In the genomic region with DNA sequence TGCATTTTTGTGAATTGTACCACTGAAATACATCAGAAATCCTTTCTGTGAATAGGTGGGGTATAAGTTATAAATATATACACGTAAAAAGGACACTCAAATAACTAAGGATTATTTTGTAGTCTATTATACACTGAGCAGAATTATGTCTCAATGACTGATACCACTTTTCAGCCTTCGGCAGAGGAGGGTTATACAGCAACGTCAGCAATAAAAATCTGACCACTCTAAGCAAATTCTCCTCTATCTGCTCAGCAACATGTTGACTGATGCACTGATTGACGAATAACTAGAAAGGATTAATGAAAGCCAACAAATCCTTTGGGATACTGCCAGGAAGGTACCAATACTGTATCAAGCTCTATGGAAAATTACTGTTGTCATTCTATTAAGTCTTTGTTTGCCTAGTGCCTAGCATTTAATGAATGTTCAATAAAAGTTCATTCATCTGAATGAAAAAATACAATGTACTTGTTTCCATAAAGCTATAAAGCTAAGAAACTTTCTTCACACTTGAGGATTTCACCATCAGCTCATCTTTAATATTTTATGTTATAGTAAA, we compare ENCODE assay signal across 1 cellular context.
TF ChIP-seq lines count a peak whose summit lies in the region.

No MANE protein-coding gene starts in this region.

TF ChIP-seq in WTC11, 78 proteins besides CTCF, POLR2A, EP300 and RAD21 (continued from another document):
- TF ChIP-seq AR (CRISPR knock-in tag; IDR thresholded peaks at IDR 0.05): no peak
- no peak for TF ChIP-seq NR3C1 (CRISPR knock-in tag; conservative IDR thresholded peaks at IDR 0.05; ENCODE audit: low read depth)
- TF ChIP-seq TP53 (CRISPR knock-in tag; IDR thresholded peaks at IDR 0.05): no peak
- TF ChIP-seq, protein P1, sequence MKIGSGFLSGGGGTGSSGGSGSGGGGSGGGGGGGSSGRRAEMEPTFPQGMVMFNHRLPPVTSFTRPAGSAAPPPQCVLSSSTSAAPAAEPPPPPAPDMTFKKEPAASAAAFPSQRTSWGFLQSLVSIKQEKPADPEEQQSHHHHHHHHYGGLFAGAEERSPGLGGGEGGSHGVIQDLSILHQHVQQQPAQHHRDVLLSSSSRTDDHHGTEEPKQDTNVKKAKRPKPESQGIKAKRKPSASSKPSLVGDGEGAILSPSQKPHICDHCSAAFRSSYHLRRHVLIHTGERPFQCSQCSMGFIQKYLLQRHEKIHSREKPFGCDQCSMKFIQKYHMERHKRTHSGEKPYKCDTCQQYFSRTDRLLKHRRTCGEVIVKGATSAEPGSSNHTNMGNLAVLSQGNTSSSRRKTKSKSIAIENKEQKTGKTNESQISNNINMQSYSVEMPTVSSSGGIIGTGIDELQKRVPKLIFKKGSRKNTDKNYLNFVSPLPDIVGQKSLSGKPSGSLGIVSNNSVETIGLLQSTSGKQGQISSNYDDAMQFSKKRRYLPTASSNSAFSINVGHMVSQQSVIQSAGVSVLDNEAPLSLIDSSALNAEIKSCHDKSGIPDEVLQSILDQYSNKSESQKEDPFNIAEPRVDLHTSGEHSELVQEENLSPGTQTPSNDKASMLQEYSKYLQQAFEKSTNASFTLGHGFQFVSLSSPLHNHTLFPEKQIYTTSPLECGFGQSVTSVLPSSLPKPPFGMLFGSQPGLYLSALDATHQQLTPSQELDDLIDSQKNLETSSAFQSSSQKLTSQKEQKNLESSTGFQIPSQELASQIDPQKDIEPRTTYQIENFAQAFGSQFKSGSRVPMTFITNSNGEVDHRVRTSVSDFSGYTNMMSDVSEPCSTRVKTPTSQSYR (CRISPR knock-in tag; IDR thresholded peaks at IDR 0.05): no peak
- TF ChIP-seq ZNF317 (CRISPR knock-in tag; IDR thresholded peaks at IDR 0.05; ENCODE audit: borderline replicate concordance, low read depth): no peak
- TF ChIP-seq EMX1 (CRISPR knock-in tag; IDR thresholded peaks at IDR 0.05): no peak
- TF ChIP-seq GRHL2 (CRISPR knock-in tag; IDR thresholded peaks at IDR 0.05; ENCODE audit: insufficient replicate concordance, severe bottlenecking): no peak
